In the genomic region with DNA sequence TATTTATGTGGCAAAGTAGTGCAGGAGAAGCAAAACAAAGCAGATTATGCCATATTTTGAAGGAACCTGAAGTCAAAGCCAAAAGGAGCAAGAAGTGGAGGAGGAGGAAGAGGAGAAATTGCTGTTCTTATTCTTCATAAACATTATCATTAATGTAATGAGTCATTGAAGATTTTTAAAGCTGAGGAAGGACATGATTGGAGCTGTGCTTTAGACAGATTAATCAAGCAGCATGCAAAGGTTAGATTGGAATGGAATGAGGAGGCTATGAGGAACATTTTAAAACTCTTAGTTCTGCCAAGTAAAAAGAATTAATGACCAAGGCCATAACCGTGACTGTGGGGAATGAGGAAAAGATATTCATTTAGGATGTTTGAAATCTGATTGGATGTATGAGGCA, we compare ENCODE assay signal across 1 cellular context.
TF ChIP-seq lines count a peak whose summit lies in the region.

No MANE protein-coding gene starts in this region.

TF ChIP-seq in WTC11, 78 proteins besides CTCF, POLR2A, EP300 and RAD21 (continued from another document):
- TF ChIP-seq, protein P1, sequence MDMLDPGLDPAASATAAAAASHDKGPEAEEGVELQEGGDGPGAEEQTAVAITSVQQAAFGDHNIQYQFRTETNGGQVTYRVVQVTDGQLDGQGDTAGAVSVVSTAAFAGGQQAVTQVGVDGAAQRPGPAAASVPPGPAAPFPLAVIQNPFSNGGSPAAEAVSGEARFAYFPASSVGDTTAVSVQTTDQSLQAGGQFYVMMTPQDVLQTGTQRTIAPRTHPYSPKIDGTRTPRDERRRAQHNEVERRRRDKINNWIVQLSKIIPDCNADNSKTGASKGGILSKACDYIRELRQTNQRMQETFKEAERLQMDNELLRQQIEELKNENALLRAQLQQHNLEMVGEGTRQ (CRISPR knock-in tag; IDR thresholded peaks at IDR 0.05): no peak
- TF ChIP-seq PRRX2 (CRISPR knock-in tag; IDR thresholded peaks at IDR 0.05): no peak
- no peak for TF ChIP-seq MXD4 (CRISPR knock-in tag; IDR thresholded peaks at IDR 0.05; ENCODE audit: borderline replicate concordance)
- TF ChIP-seq CBFB (CRISPR knock-in tag; IDR thresholded peaks at IDR 0.05; ENCODE audit: low read depth): no peak
- no peak for TF ChIP-seq FOXP1 (CRISPR knock-in tag; IDR thresholded peaks at IDR 0.05; ENCODE audit: borderline replicate concordance)
- no peak for TF ChIP-seq ZNF219 (CRISPR knock-in tag; IDR thresholded peaks at IDR 0.05; ENCODE audit: borderline replicate concordance)
- TF ChIP-seq, protein P2, sequence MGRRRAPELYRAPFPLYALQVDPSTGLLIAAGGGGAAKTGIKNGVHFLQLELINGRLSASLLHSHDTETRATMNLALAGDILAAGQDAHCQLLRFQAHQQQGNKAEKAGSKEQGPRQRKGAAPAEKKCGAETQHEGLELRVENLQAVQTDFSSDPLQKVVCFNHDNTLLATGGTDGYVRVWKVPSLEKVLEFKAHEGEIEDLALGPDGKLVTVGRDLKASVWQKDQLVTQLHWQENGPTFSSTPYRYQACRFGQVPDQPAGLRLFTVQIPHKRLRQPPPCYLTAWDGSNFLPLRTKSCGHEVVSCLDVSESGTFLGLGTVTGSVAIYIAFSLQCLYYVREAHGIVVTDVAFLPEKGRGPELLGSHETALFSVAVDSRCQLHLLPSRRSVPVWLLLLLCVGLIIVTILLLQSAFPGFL (CRISPR knock-in tag; IDR thresholded peaks at IDR 0.05; ENCODE audit: borderline replicate concordance): no peak
- TF ChIP-seq RORB (CRISPR knock-in tag; IDR thresholded peaks at IDR 0.05): no peak
- TF ChIP-seq, protein P3, sequence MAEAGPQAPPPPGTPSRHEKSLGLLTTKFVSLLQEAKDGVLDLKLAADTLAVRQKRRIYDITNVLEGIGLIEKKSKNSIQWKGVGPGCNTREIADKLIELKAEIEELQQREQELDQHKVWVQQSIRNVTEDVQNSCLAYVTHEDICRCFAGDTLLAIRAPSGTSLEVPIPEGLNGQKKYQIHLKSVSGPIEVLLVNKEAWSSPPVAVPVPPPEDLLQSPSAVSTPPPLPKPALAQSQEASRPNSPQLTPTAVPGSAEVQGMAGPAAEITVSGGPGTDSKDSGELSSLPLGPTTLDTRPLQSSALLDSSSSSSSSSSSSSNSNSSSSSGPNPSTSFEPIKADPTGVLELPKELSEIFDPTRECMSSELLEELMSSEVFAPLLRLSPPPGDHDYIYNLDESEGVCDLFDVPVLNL (CRISPR knock-in tag; IDR thresholded peaks at IDR 0.05; ENCODE audit: borderline replicate concordance, low read depth): no peak
- no peak for TF ChIP-seq NFYB (CRISPR knock-in tag; conservative IDR thresholded peaks at IDR 0.05; ENCODE audit: low read depth)
- TF ChIP-seq FOXJ3 (CRISPR knock-in tag; IDR thresholded peaks at IDR 0.05; ENCODE audit: borderline replicate concordance): no peak
- TF ChIP-seq NFATC4 (CRISPR knock-in tag; IDR thresholded peaks at IDR 0.05): no peak
- no peak for TF ChIP-seq NFE2L1 (CRISPR knock-in tag; IDR thresholded peaks at IDR 0.05)
